12 cellular contexts compared by ENCODE assay signal in the genomic region with DNA sequence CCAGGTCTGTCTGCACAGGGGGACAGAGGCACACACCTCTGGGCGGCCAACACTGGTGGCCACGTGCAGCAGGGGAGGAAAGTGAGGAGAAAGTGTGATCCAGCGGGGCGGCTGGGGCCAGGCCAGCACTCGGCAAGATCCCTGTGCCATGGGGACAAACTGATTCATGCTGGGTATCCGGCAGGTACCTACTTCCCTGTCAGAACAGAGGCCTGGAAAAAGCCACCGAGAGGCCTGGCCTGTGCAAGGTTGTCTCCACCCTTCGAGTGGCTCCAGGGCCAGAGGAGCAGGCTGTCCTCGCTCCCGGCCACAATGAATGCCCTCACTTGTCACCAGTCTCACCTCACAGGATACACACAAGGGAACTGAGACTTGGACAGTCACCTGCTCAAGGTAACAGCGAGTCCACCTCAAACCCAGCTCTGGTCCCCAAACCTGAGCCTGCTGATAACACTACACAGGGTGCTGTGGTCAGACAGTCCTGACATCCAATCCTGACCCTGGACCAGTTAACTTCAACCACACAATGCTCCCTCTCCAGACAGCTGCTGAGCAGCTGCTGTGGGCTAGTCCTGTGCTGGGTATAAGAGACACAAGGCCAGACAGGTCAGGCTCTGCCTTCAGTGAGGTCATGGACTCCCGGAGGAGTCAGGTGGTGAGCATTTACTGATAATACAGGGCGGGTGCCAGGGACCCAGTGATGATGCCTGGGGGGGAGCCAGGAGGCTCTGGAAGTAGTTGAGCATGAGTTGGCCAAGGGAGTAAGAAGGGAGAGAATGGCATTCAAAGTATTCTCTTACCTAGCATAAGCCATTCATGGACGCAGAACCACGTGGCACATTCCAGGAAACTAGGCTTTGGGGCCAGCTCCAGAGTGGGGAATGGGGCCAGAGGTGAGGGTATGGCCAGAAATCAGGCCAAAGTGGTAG. TPM values are rescaled to one million over a fixed set of nuclear protein-coding genes. Genes with fewer than 3 reads are reported as not detected.
DNase-seq lines count a peak whose midpoint lies in the region; ATAC-seq and TF ChIP-seq lines count a peak whose summit lies in the region.
"Had no signal": no experiment of that assay in that cellular context is flagged by ENCODE, and none has a peak within 500 bp of the region (broad histone marks: within the 10 kb centered on the region; RNA-seq: fewer than 3 reads in every experiment).

No MANE protein-coding gene starts in this region.

- H3K27me3 Mint-ChIP-seq in activated T-helper 2 cell treated with anti-CD3 and anti-CD28 coated beads, Interferon-gamma antibody, Interleukin-2, Interleukin-4, amounts not matched to agents 10 μg/mL and 5 μg/mL and 100 μg/mL, durations not matched to agents 14 hours and 24 hours and 36 hours (ENCODE audit: low read depth): no peaks in the 10 kb centered on the region

- H3K4me3 Mint-ChIP-seq in activated T-helper 2 cell treated with anti-CD3 and anti-CD28 coated beads, Interferon-gamma antibody, Interleukin-2, Interleukin-4, amounts not matched to agents 10 μg/mL and 5 μg/mL and 100 μg/mL, durations not matched to agents 14 hours and 24 hours and 36 hours (ENCODE audit: low read depth): no peak overlapping the region

- H3K4me3 ChIP-seq in astrocyte of the spinal cord (ENCODE audit: low read depth, low read length) (no peak overlapping the region), right lobe of liver (no peak overlapping the region), urinary bladder (ENCODE audit: low read depth, low read length) (no peak overlapping the region)
- H3K4me3 ChIP-seq: GM12878, GM23248 had no signal

- H3K4me1 ChIP-seq in right lobe of liver: peaks cover 0 to 92% (median 52%) of the 10 kb centered on the region in 4 donors
- H3K4me1 ChIP-seq in urinary bladder (ENCODE audit: insufficient read depth): peaks cover 4% of the 10 kb centered on the region

- TF ChIP-seq CTCF in astrocyte of the spinal cord (IDR thresholded peaks at IDR 0.05; ENCODE audit: low read depth, low read length): no peak
- TF ChIP-seq CTCF in right lobe of liver (IDR thresholded peaks at IDR 0.05): no peak

- peak overlapping the region; percentile 86 to 88 for H3K27ac Mint-ChIP-seq in activated naive CD4-positive, alpha-beta T cell treated with anti-CD3 and anti-CD28 coated beads, Interleukin-2, amount 50 U/mL, for 72 hours
- H3K27ac Mint-ChIP-seq in activated T-helper 2 cell treated with anti-CD3 and anti-CD28 coated beads, Interferon-gamma antibody, Interleukin-2, Interleukin-4, amounts not matched to agents 10 μg/mL and 5 μg/mL and 100 μg/mL, durations not matched to agents 14 hours and 24 hours and 36 hours: no peak overlapping the region

- no peaks in the 10 kb centered on the region for H3K9me3 Mint-ChIP-seq in activated naive CD4-positive, alpha-beta T cell treated with anti-CD3 and anti-CD28 coated beads, Interleukin-2, amount 50 U/mL, for 72 hours
- H3K9me3 Mint-ChIP-seq in activated T-helper 2 cell treated with anti-CD3 and anti-CD28 coated beads, Interferon-gamma antibody, Interleukin-2, Interleukin-4, amounts not matched to agents 10 μg/mL and 5 μg/mL and 100 μg/mL, durations not matched to agents 14 hours and 24 hours and 36 hours: no peaks in the 10 kb centered on the region

- intact Hi-C loops in right lobe of liver (cut with DNase I): no loop called here
- intact Hi-C loops in activated T-helper 2 cell treated with anti-CD3 and anti-CD28 coated beads, Interferon-gamma antibody, Interleukin-2, Interleukin-4, amounts not matched to agents 10 μg/mL and 5 μg/mL and 100 μg/mL, durations not matched to agents 14 hours and 24 hours and 36 hours (cut with micrococcal nuclease): no loop called here

- H3K4me1 Mint-ChIP-seq in activated T-helper 2 cell treated with anti-CD3 and anti-CD28 coated beads, Interferon-gamma antibody, Interleukin-2, Interleukin-4, amounts not matched to agents 10 μg/mL and 5 μg/mL and 100 μg/mL, durations not matched to agents 14 hours and 24 hours and 36 hours (ENCODE audit: low read depth): peaks cover 22% of the 10 kb centered on the region

- WGBS in right lobe of liver (ENCODE audit: insufficient coverage, low coverage, low lambda C conversion rate, missing lambda C conversion rate): 35% methylated on average over 4 of the region's 15 CpGs
- 92% methylated on average over 15 of the region's 15 CpGs for WGBS in urinary bladder

- H3K36me3 Mint-ChIP-seq in activated naive CD4-positive, alpha-beta T cell treated with anti-CD3 and anti-CD28 coated beads, Interleukin-2, amount 50 U/mL, for 72 hours: peaks cover 10 to 16% of the 10 kb centered on the region in 2 donors
- H3K36me3 Mint-ChIP-seq in activated T-helper 2 cell treated with anti-CD3 and anti-CD28 coated beads, Interferon-gamma antibody, Interleukin-2, Interleukin-4, amounts not matched to agents 10 μg/mL and 5 μg/mL and 100 μg/mL, durations not matched to agents 14 hours and 24 hours and 36 hours (ENCODE audit: low read depth): peaks cover 12% of the 10 kb centered on the region

- no peak for DNase-seq in activated naive CD4-positive, alpha-beta T cell treated with anti-CD3 and anti-CD28 coated beads, Interleukin-2, amount 50 U/mL, for 72 hours (ENCODE audit: low spot score in 2 of 2)
- no peak for DNase-seq in activated naive CD4-positive, alpha-beta T cell treated with Interleukin-2 at 50 U/mL for 16 hours
- peak; percentile 10 for DNase-seq in astrocyte of the spinal cord (ENCODE audit: low read depth, low spot score)
- peak in 2 of 3 donors; percentile 67 to 84 for DNase-seq in right lobe of liver
- DNase-seq in globus pallidus (ENCODE audit: low spot score): no peak
- no peak for DNase-seq in activated T-helper 2 cell treated with anti-CD3 and anti-CD28 coated beads, Interferon-gamma antibody, Interleukin-2, Interleukin-4, amounts not matched to agents 10 μg/mL and 5 μg/mL and 100 μg/mL, durations not matched to agents 14 hours and 24 hours and 36 hours (ENCODE audit: low spot score)
- DNase-seq: activated CD4-positive, alpha-beta T cell treated with anti-CD3 and anti-CD28 coated beads for 1 hour; GM23248; stimulated activated CD4-positive, alpha-beta T cell treated with anti-CD3 and anti-CD28 coated beads, Interleukin-4, amount 100 ng/mL, for 4 hours had no signal

- ATAC-seq in activated naive CD4-positive, alpha-beta T cell treated with anti-CD3 and anti-CD28 coated beads, Interleukin-2, amount 50 U/mL, for 72 hours: no peak
- ATAC-seq in right lobe of liver (peak; percentile 5 to 37 (median 21)), GM19324 (IDR thresholded peaks at IDR 0.05; ENCODE audit: low FRiP score, unreplicated experiment) (no peak)

- H3K27me3 ChIP-seq in right lobe of liver: no peaks in the 10 kb centered on the region

- H3K27ac ChIP-seq in right lobe of liver (peak overlapping the region; percentile 82 to 96 (median 94)), urinary bladder (ENCODE audit: low read depth) (peak overlapping the region; percentile 11)

- in situ Hi-C loops in astrocyte of the spinal cord (cut with HindIII; ENCODE audit: low sequenced_read_pairs): no loop called here

- no peaks in the 10 kb centered on the region for H3K36me3 ChIP-seq in right lobe of liver
- H3K36me3 ChIP-seq in urinary bladder (ENCODE audit: insufficient read depth): peaks cover 2% of the 10 kb centered on the region

- TF ChIP-seq POLR2A in right lobe of liver (IDR thresholded peaks at IDR 0.05): peak; percentile 84

- no peaks in the 10 kb centered on the region for H3K9me3 ChIP-seq in right lobe of liver

RNA-seq across cellular contexts. Expression of a gene that starts 53.0 kb away (rescaled TPM):
- 10 to 100 TPM; 22.5 to 28.8 TPM for total RNA-seq in activated naive CD4-positive, alpha-beta T cell treated with anti-CD3 and anti-CD28 coated beads, Interleukin-2, amount 50 U/mL, for 72 hours
- total RNA-seq in right lobe of liver (10 to 100 TPM; 14.3 to 40.2 (median 23.4) TPM), urinary bladder (9.6 TPM)
- 31.4 TPM for polyA plus RNA-seq in urinary bladder
- total RNA-seq in activated T-helper 2 cell treated with anti-CD3 and anti-CD28 coated beads, Interferon-gamma antibody, Interleukin-2, Interleukin-4, amounts not matched to agents 10 μg/mL and 5 μg/mL and 100 μg/mL, durations not matched to agents 14 hours and 24 hours and 36 hours: 30.9 and 34.8 TPM in 2 replicates

Comparison
In these comparisons a context has a peak if more than half of its experiments do, and no peak if none do; other contexts are left out.
1. ATAC-seq: peak in right lobe of liver (4 of 4); none in activated naive CD4-positive, alpha-beta T cell treated with anti-CD3 and anti-CD28 coated beads, Interleukin-2, amount 50 U/mL, for 72 hours (0 of 2) and GM19324 (single experiment).
2. DNase-seq: peak in astrocyte of the spinal cord (single experiment) and right lobe of liver (2 of 3); none in activated naive CD4-positive, alpha-beta T cell treated with anti-CD3 and anti-CD28 coated beads, Interleukin-2, amount 50 U/mL, for 72 hours (0 of 2), activated naive CD4-positive, alpha-beta T cell treated with Interleukin-2 at 50 U/mL for 16 hours (single experiment), globus pallidus (single experiment) and activated T-helper 2 cell treated with anti-CD3 and anti-CD28 coated beads, Interferon-gamma antibody, Interleukin-2, Interleukin-4, amounts not matched to agents 10 μg/mL and 5 μg/mL and 100 μg/mL, durations not matched to agents 14 hours and 24 hours and 36 hours (single experiment).